8 cellular contexts compared by ENCODE assay signal in the genomic region with DNA sequence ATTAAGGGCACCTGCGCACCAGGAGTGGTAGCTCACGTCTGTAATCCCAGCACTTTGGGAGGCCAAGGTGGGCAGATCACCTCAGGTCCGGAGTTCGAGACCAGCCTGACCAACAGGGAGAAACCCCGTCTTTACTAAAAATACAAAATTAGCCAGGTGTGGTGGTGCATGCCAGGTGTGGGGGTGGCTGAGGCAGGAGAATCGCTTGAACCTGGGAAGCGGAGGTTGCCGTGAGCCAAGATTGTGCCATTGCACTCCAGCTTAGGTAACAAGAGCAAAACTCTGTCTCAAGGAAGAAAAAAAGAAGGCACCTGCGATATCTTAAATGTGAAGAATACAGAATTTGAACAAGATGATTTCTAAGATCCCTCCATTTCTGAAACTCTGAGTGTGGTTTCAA. TPM values are rescaled to one million over a fixed set of nuclear protein-coding genes. Genes with fewer than 3 reads are reported as not detected.
DNase-seq lines count a peak whose midpoint lies in the region; ATAC-seq, FAIRE-seq and TF ChIP-seq lines count a peak whose summit lies in the region.
"Not testable (repeated sequence)": the region's sequence is repeated elsewhere in the genome, so short reads cannot be mapped to it uniquely, and the experiment has no call there.

No MANE protein-coding gene starts in this region.

- H2AFZ ChIP-seq in keratinocyte (ENCODE audit: control insufficient read depth, low read length); osteoblast (ENCODE audit: low read length): not testable (repeated sequence)

- POLR2A ChIA-PET in activated B cell treated with CpG ODN at 0.5 μM for 24 hours (lab: Charles Lee): interaction anchor here (0.6 to 1.0 kb wide), 4 partner anchors 9 to 132 kb away, joined by 3 to 15 read pairs (median 4); no protein-coding TSS in a partner anchor

- H3K4me1 Mint-ChIP-seq in IgD-negative memory B cell (peaks cover 38 to 55% (median 40%) of the 10 kb centered on the region in 3 donors), activated B cell treated with CpG ODN at 0.5 μM for 24 hours (peaks cover 59% of the 10 kb centered on the region)
- H3K4me1 Mint-ChIP-seq in activated naive CD8-positive, alpha-beta T cell (ENCODE audit: low read depth): peaks cover 66% of the 10 kb centered on the region
- peaks cover 42 to 71% of the 10 kb centered on the region in 2 donors for H3K4me1 Mint-ChIP-seq in stimulated activated naive B cell treated with anti-CD40 and anti-IgM and Interleukin-4, amounts not matched to agents 10 μg/mL and 1 μg/mL and 100 μg/mL, for 72 hours

- H3K27ac Mint-ChIP-seq in IgD-negative memory B cell: peak overlapping the region; percentile 6 to 92 (median 77)
- H3K27ac Mint-ChIP-seq in activated B cell treated with CpG ODN at 0.5 μM for 24 hours: peak overlapping the region; percentile 82
- peak overlapping the region; percentile 81 for H3K27ac Mint-ChIP-seq in activated naive CD8-positive, alpha-beta T cell
- peak overlapping the region; percentile 88 for H3K27ac Mint-ChIP-seq in stimulated activated naive B cell treated with anti-CD40 and anti-IgM and Interleukin-4, amounts not matched to agents 10 μg/mL and 1 μg/mL and 100 μg/mL, for 72 hours

- dilution Hi-C loops in keratinocyte (cut with MboI; ENCODE audit: extremely low pct_ligation_motif_present, low sequenced_read_pairs): not testable (repeated sequence)

- H3K9me3 Mint-ChIP-seq in IgD-negative memory B cell; activated B cell treated with CpG ODN at 0.5 μM for 24 hours; activated naive CD8-positive, alpha-beta T cell (ENCODE audit: low read depth); stimulated activated naive B cell treated with anti-CD40 and anti-IgM and Interleukin-4, amounts not matched to agents 10 μg/mL and 1 μg/mL and 100 μg/mL, for 72 hours: not testable (repeated sequence)

- not testable (repeated sequence) for FAIRE-seq in keratinocyte (lab: Jason Lieb, UNC)

- peaks cover 56% of the 10 kb centered on the region for H3K36me3 ChIP-seq in BLaER1
- not testable (repeated sequence) for H3K36me3 ChIP-seq in keratinocyte (ENCODE audit: control insufficient read depth in 2 of 2, extremely low read depth in 1 of 2, insufficient read depth in 2 of 2, low read length in 2 of 2); osteoblast (ENCODE audit: insufficient read depth, low read length)

- DNase-seq in activated B cell treated with CpG ODN at 0.5 μM for 24 hours; coronary artery (ENCODE audit: low spot score); keratinocyte (ENCODE audit: low read depth, low spot score); osteoblast (ENCODE audit: insufficient read length, low spot score, missing footprints); stimulated activated naive B cell treated with anti-CD40 and anti-IgM and Interleukin-4, amounts not matched to agents 10 μg/mL and 1 μg/mL and 100 μg/mL, for 72 hours: not testable (repeated sequence)

- not testable (repeated sequence) for H3K9me3 ChIP-seq in BLaER1; keratinocyte (ENCODE audit: control insufficient read depth, low read depth, low read length); osteoblast (ENCODE audit: low read depth, low read length)

- H3K4me3 Mint-ChIP-seq in IgD-negative memory B cell: peak overlapping the region in 2 of 4 donors; percentile 64 to 83
- not testable (repeated sequence) for H3K4me3 Mint-ChIP-seq in activated B cell treated with CpG ODN at 0.5 μM for 24 hours; activated naive CD8-positive, alpha-beta T cell; stimulated activated naive B cell treated with anti-CD40 and anti-IgM and Interleukin-4, amounts not matched to agents 10 μg/mL and 1 μg/mL and 100 μg/mL, for 72 hours

- peaks cover 99% of the 10 kb centered on the region for H3K79me2 ChIP-seq in keratinocyte (ENCODE audit: control insufficient read depth, insufficient read depth, low read length)
- H3K79me2 ChIP-seq in osteoblast (ENCODE audit: insufficient read depth, low read length): peaks cover 99% of the 10 kb centered on the region

- not testable (repeated sequence) for H3K36me3 Mint-ChIP-seq in IgD-negative memory B cell; activated naive CD8-positive, alpha-beta T cell
- H3K36me3 Mint-ChIP-seq in activated B cell treated with CpG ODN at 0.5 μM for 24 hours (ENCODE audit: low read depth): peaks cover 23% of the 10 kb centered on the region
- H3K36me3 Mint-ChIP-seq in stimulated activated naive B cell treated with anti-CD40 and anti-IgM and Interleukin-4, amounts not matched to agents 10 μg/mL and 1 μg/mL and 100 μg/mL, for 72 hours: peaks cover 16 to 25% of the 10 kb centered on the region in 2 donors

- H3K4me2 ChIP-seq in BLaER1: peak overlapping the region; percentile 10; the same call in 1 of the 2 replicates
- H3K4me2 ChIP-seq in keratinocyte (ENCODE audit: control insufficient read depth, extremely low read depth, insufficient read depth, low read depth, low read length); osteoblast (ENCODE audit: insufficient read depth, low read length): not testable (repeated sequence)

- not testable (repeated sequence) for H3K4me3 ChIP-seq in BLaER1; coronary artery; keratinocyte (ENCODE audit: control insufficient read depth in 2 of 3, extremely low read depth in 1 of 3, insufficient read depth in 2 of 3, low read depth in 1 of 3, low read length in 3 of 3); osteoblast (ENCODE audit: insufficient read depth, low read length)

- not testable (repeated sequence) for H3K9me1 ChIP-seq in keratinocyte (ENCODE audit: control insufficient read depth, extremely low read depth, insufficient read depth, low read length)

- H3K4me1 ChIP-seq in BLaER1 (peaks cover 43% of the 10 kb centered on the region), keratinocyte (ENCODE audit: control insufficient read depth, extremely low read depth, insufficient read depth, low read length) (peaks cover 37% of the 10 kb centered on the region), osteoblast (ENCODE audit: insufficient read depth, low read length) (peaks cover 30% of the 10 kb centered on the region)

- not testable (repeated sequence) for H3K9ac ChIP-seq in BLaER1; keratinocyte (ENCODE audit: control insufficient read depth, extremely low read depth, insufficient read depth, low read length)

- H3K27me3 ChIP-seq in BLaER1; keratinocyte (ENCODE audit: control insufficient read depth, extremely low read depth, insufficient read depth, low read length); osteoblast (ENCODE audit: insufficient read depth, low read length): not testable (repeated sequence)

- H4K20me1 ChIP-seq in BLaER1 (peaks cover 100% of the 10 kb centered on the region), keratinocyte (ENCODE audit: control insufficient read depth, extremely low read depth, insufficient read depth, low read length) (peaks cover 30% of the 10 kb centered on the region), osteoblast (ENCODE audit: insufficient read depth, low read length) (peaks cover 51% of the 10 kb centered on the region)

- TF ChIP-seq CTCF in activated B cell treated with CpG ODN at 0.5 μM for 24 hours (IDR thresholded peaks at IDR 0.05); coronary artery (IDR thresholded peaks at IDR 0.05); keratinocyte (optimal IDR thresholded peaks at IDR 0.05 in 1 of 3, IDR thresholded peaks at IDR 0.05 in 1 of 3, conservative IDR thresholded peaks at IDR 0.05 in 1 of 3; ENCODE audit: extremely low read depth in 1 of 3, insufficient read depth in 2 of 3, low read length in 3 of 3); osteoblast (IDR thresholded peaks at IDR 0.05; ENCODE audit: extremely low read depth, low read depth, low read length): not testable (repeated sequence)

- intact Hi-C loops in activated B cell treated with CpG ODN at 0.5 μM for 24 hours (cut with micrococcal nuclease): not testable (repeated sequence)

- not testable (repeated sequence) for ATAC-seq in activated B cell treated with CpG ODN at 0.5 μM for 24 hours (ENCODE audit: low read depth); stimulated activated naive B cell treated with anti-CD40 and anti-IgM and Interleukin-4, amounts not matched to agents 10 μg/mL and 1 μg/mL and 100 μg/mL, for 72 hours (replicated peaks)

- CTCF ChIA-PET in activated B cell treated with CpG ODN at 0.5 μM for 24 hours (lab: Charles Lee): not testable (repeated sequence)

- H3K27me3 Mint-ChIP-seq in IgD-negative memory B cell; activated B cell treated with CpG ODN at 0.5 μM for 24 hours; activated naive CD8-positive, alpha-beta T cell; stimulated activated naive B cell treated with anti-CD40 and anti-IgM and Interleukin-4, amounts not matched to agents 10 μg/mL and 1 μg/mL and 100 μg/mL, for 72 hours: not testable (repeated sequence)

- H3K27ac ChIP-seq in BLaER1: not testable (repeated sequence)
- peak overlapping the region; percentile 15 to 77 for H3K27ac ChIP-seq in coronary artery
- H3K27ac ChIP-seq in keratinocyte (ENCODE audit: control insufficient read depth, insufficient read depth, low read length): peak overlapping the region; percentile 95
- peak overlapping the region; percentile 80 for H3K27ac ChIP-seq in osteoblast (ENCODE audit: low read depth, low read length)

RNA-seq across cellular contexts. Expression of a gene that starts 26.9 kb away (rescaled TPM):
- polyA plus RNA-seq in IgD-negative memory B cell (78.6 TPM), keratinocyte (90.9 to 110 TPM (median 100 TPM) in 3 replicates)
- total RNA-seq in activated B cell treated with CpG ODN at 0.5 μM for 24 hours (129 and 136 TPM in 2 replicates), osteoblast (136 and 148 TPM in 2 replicates)
- 27.0 TPM for polyA plus RNA-seq in keratinocyte (2011; ENCODE audit: low read depth)
- 49.7 and 72.9 TPM in 2 replicates for polyA plus RNA-seq in keratinocyte (2011; cell fraction: cytosol; rRNA removed)
- 186 and 213 TPM in 2 replicates for polyA plus RNA-seq in keratinocyte (2011; cell fraction: nucleus; rRNA removed)
- 27.9 and 50.7 TPM in 2 replicates for polyA plus RNA-seq in keratinocyte (2012; ENCODE audit: low replicate concordance)
- 157 to 238 TPM (median 161 TPM) in 3 replicates for polyA minus RNA-seq in keratinocyte
- 79.4 TPM for polyA minus RNA-seq in keratinocyte (2011; cell fraction: cytosol; rRNA and poly(A)+ RNA removed)
- polyA minus RNA-seq in keratinocyte (2011; cell fraction: nucleus; rRNA and poly(A)+ RNA removed): 119 and 249 TPM in 2 replicates

RNA-seq across cellular contexts. Expression of a gene that starts 39.4 kb away (rescaled TPM):
- polyA plus RNA-seq in IgD-negative memory B cell (49.5 TPM), keratinocyte (64.9 to 78.1 TPM (median 74.4 TPM) in 3 replicates)
- total RNA-seq in activated B cell treated with CpG ODN at 0.5 μM for 24 hours (27.1 and 32.8 TPM in 2 replicates), osteoblast (67.5 and 80.7 TPM in 2 replicates)
- 89.3 TPM for polyA plus RNA-seq in keratinocyte (2011; ENCODE audit: low read depth)
- 64.6 and 69.2 TPM in 2 replicates for polyA plus RNA-seq in keratinocyte (2011; cell fraction: cytosol; rRNA removed)
- 27.6 and 33.0 TPM in 2 replicates for polyA plus RNA-seq in keratinocyte (2011; cell fraction: nucleus; rRNA removed)
- polyA plus RNA-seq in keratinocyte (2012; ENCODE audit: low replicate concordance): 70.5 and 88.5 TPM in 2 replicates
- 30.7 to 37.6 TPM (median 32.9 TPM) in 3 replicates for polyA minus RNA-seq in keratinocyte
- 54.3 TPM for polyA minus RNA-seq in keratinocyte (2011; cell fraction: cytosol; rRNA and poly(A)+ RNA removed)
- polyA minus RNA-seq in keratinocyte (2011; cell fraction: nucleus; rRNA and poly(A)+ RNA removed): 11.2 and 12.6 TPM in 2 replicates

RNA-seq across cellular contexts. Expression of a gene that starts 52.7 kb away (rescaled TPM):
- 41.6 TPM for polyA plus RNA-seq in IgD-negative memory B cell
- total RNA-seq in activated B cell treated with CpG ODN at 0.5 μM for 24 hours: 19.5 and 20.4 TPM in 2 replicates
- polyA plus RNA-seq in keratinocyte: 14.0 to 17.1 TPM (median 15.4 TPM) in 3 replicates
- 1.9 TPM for polyA plus RNA-seq in keratinocyte (2011; ENCODE audit: low read depth)
- polyA plus RNA-seq in keratinocyte (2011; cell fraction: cytosol; rRNA removed): 10.1 and 13.5 TPM in 2 replicates
- 14.4 and 15.7 TPM in 2 replicates for polyA plus RNA-seq in keratinocyte (2011; cell fraction: nucleus; rRNA removed)
- 9.6 and 14.2 TPM in 2 replicates for polyA plus RNA-seq in keratinocyte (2012; ENCODE audit: low replicate concordance)
- polyA minus RNA-seq in keratinocyte: 18.0 to 22.9 TPM (median 22.1 TPM) in 3 replicates
- polyA minus RNA-seq in keratinocyte (2011; cell fraction: cytosol; rRNA and poly(A)+ RNA removed): 12.3 TPM
- polyA minus RNA-seq in keratinocyte (2011; cell fraction: nucleus; rRNA and poly(A)+ RNA removed): 8.1 and 10.9 TPM in 2 replicates
- 26.8 and 28.3 TPM in 2 replicates for total RNA-seq in osteoblast

RNA-seq across cellular contexts. Expression of a gene that starts 52.8 kb away (rescaled TPM):
- polyA plus RNA-seq in IgD-negative memory B cell (105 TPM), keratinocyte (102 to 119 TPM (median 107 TPM) in 3 replicates)
- total RNA-seq in activated B cell treated with CpG ODN at 0.5 μM for 24 hours (95.9 and 102 TPM in 2 replicates), osteoblast (55.0 and 56.9 TPM in 2 replicates)
- polyA plus RNA-seq in keratinocyte (2011; ENCODE audit: low read depth): 56.1 TPM
- polyA plus RNA-seq in keratinocyte (2011; cell fraction: cytosol; rRNA removed): 93.2 and 103 TPM in 2 replicates
- polyA plus RNA-seq in keratinocyte (2011; cell fraction: nucleus; rRNA removed): 97.2 and 130 TPM in 2 replicates
- 58.5 and 80.9 TPM in 2 replicates for polyA plus RNA-seq in keratinocyte (2012; ENCODE audit: low replicate concordance)
- polyA minus RNA-seq in keratinocyte: 34.7 to 79.7 TPM (median 67.5 TPM) in 3 replicates
- polyA minus RNA-seq in keratinocyte (2011; cell fraction: cytosol; rRNA and poly(A)+ RNA removed): 49.5 TPM
- polyA minus RNA-seq in keratinocyte (2011; cell fraction: nucleus; rRNA and poly(A)+ RNA removed): 13.8 and 16.4 TPM in 2 replicates
